In the genomic region with DNA sequence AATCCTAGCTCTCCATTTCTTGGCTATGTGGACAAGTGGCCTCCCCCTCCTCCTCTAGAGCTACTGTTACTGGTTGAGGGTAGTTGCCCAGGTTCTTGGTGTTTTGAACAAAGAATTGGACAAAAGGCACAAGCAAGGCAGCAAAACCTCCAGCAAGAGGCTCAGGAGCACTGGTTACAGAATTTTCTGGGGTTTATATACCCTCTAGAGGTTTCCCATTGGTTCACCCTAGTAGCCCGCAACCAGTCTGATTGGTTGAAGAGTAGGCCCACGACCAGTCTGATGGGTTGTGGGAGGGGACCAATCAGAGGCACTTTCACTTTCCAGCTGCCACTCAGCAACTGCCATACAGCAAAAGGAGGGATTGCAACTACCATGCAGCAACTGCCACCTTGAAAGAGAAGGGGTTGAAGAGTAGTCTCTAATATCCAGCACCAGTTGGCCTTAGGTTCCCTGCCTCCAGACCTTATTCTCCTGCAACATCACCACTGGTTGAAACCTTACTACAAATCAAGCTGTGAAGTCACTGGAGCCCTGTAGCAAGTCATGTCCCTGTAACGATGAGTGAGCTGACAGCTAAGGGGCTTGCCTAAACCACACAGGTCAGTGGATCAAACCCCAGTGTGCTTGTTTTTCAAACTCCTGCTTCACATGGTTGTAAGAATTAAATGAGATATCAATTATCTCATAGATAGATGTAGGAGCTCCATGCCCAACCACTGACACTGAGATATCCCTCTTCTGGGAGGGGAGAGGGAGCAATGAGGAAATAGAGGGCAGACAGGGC, we compare ENCODE assay signal across 8 cellular contexts. TPM values are rescaled to one million over a fixed set of nuclear protein-coding genes. Genes with fewer than 3 reads are reported as not detected.
DNase-seq lines count a peak whose midpoint lies in the region; FAIRE-seq and TF ChIP-seq lines count a peak whose summit lies in the region.

No MANE protein-coding gene starts in this region.

- peaks cover 8% of the 10 kb centered on the region for H3K27me3 Mint-ChIP-seq in activated naive CD4-positive, alpha-beta T cell treated with anti-CD3 and anti-CD28 coated beads for 36 hours (ENCODE audit: low read depth)
- peaks cover 1% of the 10 kb centered on the region for H3K27me3 Mint-ChIP-seq in activated naive CD4-positive, alpha-beta T cell treated with anti-CD3 and anti-CD28 coated beads, Interleukin-2, amount 50 U/mL, for 24 hours
- H3K27me3 Mint-ChIP-seq in stimulated activated naive CD8-positive, alpha-beta T cell treated with anti-CD3 and anti-CD28 coated beads, Interleukin-15, Interleukin-2, amounts not matched to agents 100 ng/mL and 50 ng/mL, for 24 hours, result peaks cover 6% of the 10 kb centered on the region

- no peaks in the 10 kb centered on the region for H3K9me3 ChIP-seq in kidney (ENCODE audit: control insufficient read depth in 1 of 2, low read length in 2 of 2)

- DNase-seq in activated naive CD4-positive, alpha-beta T cell treated with anti-CD3 and anti-CD28 coated beads for 36 hours, result peak; percentile 34
- no peak for DNase-seq in activated naive CD4-positive, alpha-beta T cell treated with Interleukin-2 at 50 U/mL for 16 hours
- peak; percentile 96 for DNase-seq in NAMALWA (ENCODE audit: low spot score)
- DNase-seq in kidney, result no peak
- no peak for DNase-seq in amniotic stem cell (lab: John Stamatoyannopoulos, UW)
- DNase-seq in NCI-H2171 treated with DMSO at 0.1 percent for 48 hours (lab: John Stamatoyannopoulos, UW), result no peak

- CTCF ChIA-PET in activated naive CD4-positive, alpha-beta T cell treated with anti-CD3 and anti-CD28 coated beads for 36 hours (lab: Charles Lee), result interaction anchor here (1.3 kb wide), 1 partner anchor 169 kb away, joined by 4 read pairs; no protein-coding TSS in a partner anchor

- H3K4me3 ChIP-seq in kidney (ENCODE audit: low read length in 2 of 2), result no peak overlapping the region

- peaks cover 26% of the 10 kb centered on the region for H3K4me1 Mint-ChIP-seq in activated naive CD4-positive, alpha-beta T cell treated with anti-CD3 and anti-CD28 coated beads for 36 hours (ENCODE audit: low read depth)
- peaks cover 28% of the 10 kb centered on the region for H3K4me1 Mint-ChIP-seq in activated naive CD4-positive, alpha-beta T cell treated with anti-CD3 and anti-CD28 coated beads, Interleukin-2, amount 50 U/mL, for 24 hours
- H3K4me1 Mint-ChIP-seq in stimulated activated naive CD8-positive, alpha-beta T cell treated with anti-CD3 and anti-CD28 coated beads, Interleukin-15, Interleukin-2, amounts not matched to agents 100 ng/mL and 50 ng/mL, for 24 hours (ENCODE audit: low read depth), result peaks cover 36% of the 10 kb centered on the region

- H3K36me3 Mint-ChIP-seq in activated naive CD4-positive, alpha-beta T cell treated with anti-CD3 and anti-CD28 coated beads for 36 hours (ENCODE audit: low read depth), result no peaks in the 10 kb centered on the region
- H3K36me3 Mint-ChIP-seq in activated naive CD4-positive, alpha-beta T cell treated with anti-CD3 and anti-CD28 coated beads, Interleukin-2, amount 50 U/mL, for 24 hours, result no peaks in the 10 kb centered on the region
- H3K36me3 Mint-ChIP-seq in stimulated activated naive CD8-positive, alpha-beta T cell treated with anti-CD3 and anti-CD28 coated beads, Interleukin-15, Interleukin-2, amounts not matched to agents 100 ng/mL and 50 ng/mL, for 24 hours (ENCODE audit: low read depth), result no peaks in the 10 kb centered on the region

- peaks cover 5 to 24% of the 10 kb centered on the region in 2 donors for H3K4me1 ChIP-seq in kidney (ENCODE audit: control insufficient read depth in 1 of 2, insufficient read depth in 1 of 2, low read depth in 1 of 2, low read length in 2 of 2)

- H3K4me3 Mint-ChIP-seq in activated naive CD4-positive, alpha-beta T cell treated with anti-CD3 and anti-CD28 coated beads for 36 hours, result no peak overlapping the region
- no peak overlapping the region for H3K4me3 Mint-ChIP-seq in activated naive CD4-positive, alpha-beta T cell treated with anti-CD3 and anti-CD28 coated beads, Interleukin-2, amount 50 U/mL, for 24 hours
- peak overlapping the region; percentile 3 for H3K4me3 Mint-ChIP-seq in stimulated activated naive CD8-positive, alpha-beta T cell treated with anti-CD3 and anti-CD28 coated beads, Interleukin-15, Interleukin-2, amounts not matched to agents 100 ng/mL and 50 ng/mL, for 24 hours

- FAIRE-seq in kidney (lab: Jason Lieb, UNC), result no peak

- no peaks in the 10 kb centered on the region for H3K36me3 ChIP-seq in kidney (ENCODE audit: control insufficient read depth in 1 of 2, insufficient read depth in 2 of 2, low read length in 2 of 2)

- intact Hi-C loops in activated naive CD4-positive, alpha-beta T cell treated with anti-CD3 and anti-CD28 coated beads for 36 hours (cut with micrococcal nuclease), result no loop called here
- intact Hi-C loops in kidney (cut with DNase I), result no loop called here

- H3K27ac ChIP-seq in kidney (ENCODE audit: low read depth in 2 of 2, low read length in 2 of 2), result no peak overlapping the region

- H3K9me3 Mint-ChIP-seq in activated naive CD4-positive, alpha-beta T cell treated with anti-CD3 and anti-CD28 coated beads for 36 hours, result no peaks in the 10 kb centered on the region
- no peaks in the 10 kb centered on the region for H3K9me3 Mint-ChIP-seq in activated naive CD4-positive, alpha-beta T cell treated with anti-CD3 and anti-CD28 coated beads, Interleukin-2, amount 50 U/mL, for 24 hours
- H3K9me3 Mint-ChIP-seq in stimulated activated naive CD8-positive, alpha-beta T cell treated with anti-CD3 and anti-CD28 coated beads, Interleukin-15, Interleukin-2, amounts not matched to agents 100 ng/mL and 50 ng/mL, for 24 hours, result no peaks in the 10 kb centered on the region

- H3K9ac ChIP-seq in kidney (ENCODE audit: low read length in 2 of 2), result no peak overlapping the region

- no peak for TF ChIP-seq CTCF in kidney (IDR thresholded peaks at IDR 0.05; ENCODE audit: borderline replicate concordance, extremely low read depth, insufficient read depth)

- no peak overlapping the region for H3K27ac Mint-ChIP-seq in activated naive CD4-positive, alpha-beta T cell treated with anti-CD3 and anti-CD28 coated beads for 36 hours
- H3K27ac Mint-ChIP-seq in activated naive CD4-positive, alpha-beta T cell treated with anti-CD3 and anti-CD28 coated beads, Interleukin-2, amount 50 U/mL, for 24 hours, result peak overlapping the region; percentile 62
- no peak overlapping the region for H3K27ac Mint-ChIP-seq in stimulated activated naive CD8-positive, alpha-beta T cell treated with anti-CD3 and anti-CD28 coated beads, Interleukin-15, Interleukin-2, amounts not matched to agents 100 ng/mL and 50 ng/mL, for 24 hours

RNA-seq across cellular contexts. Expression of gene C15orf39, which starts 2.9 kb away (rescaled TPM):
- total RNA-seq in activated naive CD4-positive, alpha-beta T cell treated with anti-CD3 and anti-CD28 coated beads for 36 hours, result 1 to 10 TPM; 7.4 to 8.7 TPM
- 32.7 TPM for total RNA-seq in kidney
- polyA plus RNA-seq in kidney (ENCODE audit: insufficient read depth, low read depth, low replicate concordance), result 5.7 TPM

RNA-seq across cellular contexts. Expression of gene GOLGA6C, which starts 59.4 kb away (rescaled TPM):
- total RNA-seq in activated naive CD4-positive, alpha-beta T cell treated with anti-CD3 and anti-CD28 coated beads for 36 hours, result under 1 TPM in 1 of 2 experiments, not detected in 1; 0.10 TPM
- total RNA-seq in kidney, result not detected
- not detected for polyA plus RNA-seq in kidney (ENCODE audit: insufficient read depth, low read depth, low replicate concordance)

Comparison
In these comparisons a context has a peak if more than half of its experiments do, and no peak if none do; other contexts are left out.
1. DNase-seq: peak in activated naive CD4-positive, alpha-beta T cell treated with anti-CD3 and anti-CD28 coated beads for 36 hours (single experiment) and NAMALWA (single experiment); none in activated naive CD4-positive, alpha-beta T cell treated with Interleukin-2 at 50 U/mL for 16 hours (single experiment), kidney (single experiment), amniotic stem cell (single experiment) and NCI-H2171 treated with DMSO at 0.1 percent for 48 hours (single experiment).